In genomic region chr9:99051353-99051752, GRCh38 we compare ENCODE assay signal across 16 cellular contexts.
"Had no signal": no experiment of that assay in that cellular context is flagged by ENCODE, and none has a peak within 500 bp of the region (broad histone marks: within the 10 kb centered on the region; RNA-seq: fewer than 3 reads in every experiment).

No MANE protein-coding gene starts in this region.

- H3K27ac ChIP-seq: testis had no signal

- H3K36me3 ChIP-seq: brain microvascular endothelial cell had no signal

- H3K9me3 Mint-ChIP-seq: activated T-cell treated with anti-CD3 and anti-CD28 coated beads, Interleukin-2, amount 50 U/mL, for 4 hours; stimulated activated naive CD8-positive, alpha-beta T cell treated with anti-CD3 and anti-CD28 coated beads, Interleukin-15, Interleukin-2, amounts not matched to agents 100 ng/mL and 50 ng/mL, for 24 hours had no signal

- DNase-seq: activated CD4-positive, alpha-beta T cell treated with anti-CD3 and anti-CD28 coated beads, Interleukin-2, amount 50 U/mL, for 48 hours; activated CD4-positive, CD25-positive, alpha-beta regulatory T cell treated with anti-CD3 and anti-CD28 coated beads, Interleukin-2, amount 50 U/mL, for 72 hours; activated effector memory CD4-positive, alpha-beta T cell treated with anti-CD3 and anti-CD28 coated beads, Interleukin-2, amount 50 U/mL, for 16 hours; activated T-cell treated with anti-CD3 and anti-CD28 coated beads, Interleukin-2, amount 50 U/mL, for 4 hours; amygdala; foreskin fibroblast; glutamatergic neuron; left colon; nephron progenitor cell; stimulated activated CD4-positive, alpha-beta T cell treated with anti-CD3 and anti-CD28 coated beads, Interleukin-4, amount 100 ng/mL, for 24 hours; testis had no signal

- H3K9me3 ChIP-seq: testis had no signal

- ATAC-seq: activated T-cell treated with anti-CD3 and anti-CD28 coated beads, Interleukin-2, amount 50 U/mL, for 4 hours; esophagus mucosa; left colon had no signal

- H3K27me3 Mint-ChIP-seq: activated naive CD8-positive, alpha-beta T cell; stimulated activated naive CD8-positive, alpha-beta T cell treated with anti-CD3 and anti-CD28 coated beads, Interleukin-15, Interleukin-2, amounts not matched to agents 100 ng/mL and 50 ng/mL, for 24 hours had no signal

- H3K27me3 ChIP-seq: brain microvascular endothelial cell, testis had no signal

- H3K4me3 ChIP-seq: testis had no signal

- H3K27ac Mint-ChIP-seq: activated naive CD8-positive, alpha-beta T cell; nephron progenitor cell; stimulated activated naive CD8-positive, alpha-beta T cell treated with anti-CD3 and anti-CD28 coated beads, Interleukin-15, Interleukin-2, amounts not matched to agents 100 ng/mL and 50 ng/mL, for 24 hours; T-helper 1 cell treated with Interleukin-12 subunit alpha and Interleukin-12 subunit beta and Interleukin-4 antibody, amounts not matched to agents 30 μg/mL and 1 μg/mL, for 36 hours had no signal

- H3K4me3 Mint-ChIP-seq: activated naive CD8-positive, alpha-beta T cell; activated T-cell treated with anti-CD3 and anti-CD28 coated beads, Interleukin-2, amount 50 U/mL, for 4 hours; nephron progenitor cell; stimulated activated naive CD8-positive, alpha-beta T cell treated with anti-CD3 and anti-CD28 coated beads, Interleukin-15, Interleukin-2, amounts not matched to agents 100 ng/mL and 50 ng/mL, for 24 hours; T-helper 1 cell treated with Interleukin-12 subunit alpha and Interleukin-12 subunit beta and Interleukin-4 antibody, amounts not matched to agents 30 μg/mL and 1 μg/mL, for 36 hours had no signal
